Comparison of ENCODE assay signal across 8 cellular contexts in genomic region chr16:53346-54236, GRCh38. TPM values are rescaled to one million over a fixed set of nuclear protein-coding genes. Genes with fewer than 3 reads are reported as not detected.
A peak's percentile ranks its signal among the peaks of the same experiment; 100 is the strongest.
DNase-seq lines count a peak whose midpoint lies in the region; ATAC-seq and TF ChIP-seq lines count a peak whose summit lies in the region.

Gene POLR3K (minus strand): TSS chr16:53608. CDS start chr16:53586, 22 bp downstream.
Gene SNRNP25 (plus strand): TSS chr16:53828. CDS start chr16:54017, 189 bp downstream.

- H3K9me3 ChIP-seq in PC-3 (ENCODE audit: low read length) (no peaks in the 10 kb centered on the region), esophagus (ENCODE audit: control insufficient read depth in 2 of 2, insufficient read depth in 1 of 2, low read depth in 1 of 2, low read length in 1 of 2) (no peaks in the 10 kb centered on the region), muscle layer of colon (ENCODE audit: low read length) (no peaks in the 10 kb centered on the region)

- intact Hi-C loops in PC-3 (cut with micrococcal nuclease): no loop called here

- H3K4me3 ChIP-seq in Jurkat, Clone E6-1 (ENCODE audit: low read length): peak within 1 kb of the TSS; percentile 97
- H3K4me3 ChIP-seq in PC-3 (ENCODE audit: low read length) (peak within 1 kb of the TSS; percentile 93), esophagus (ENCODE audit: low read depth in 1 of 2, low read length in 2 of 2) (peak within 1 kb of the TSS; percentile 84 to 86), muscle layer of colon (ENCODE audit: low read depth in 1 of 2, low read length in 2 of 2) (peak within 1 kb of the TSS; percentile 77 to 84)

- peak within 1 kb of the TSS; percentile 95 for H2AFZ ChIP-seq in PC-3 (ENCODE audit: low read length)

- CTCF ChIA-PET in PC-3 (lab: Charles Lee): interaction anchor here (1.2 kb wide), 1 partner anchor 12 kb away, joined by 7 read pairs; no protein-coding TSS in a partner anchor

- no peaks in the 10 kb centered on the region; the same call in 1 of the 2 replicates for H3K36me3 ChIP-seq in PC-3 (ENCODE audit: low read depth, low read length)
- H3K36me3 ChIP-seq in esophagus (ENCODE audit: control insufficient read depth in 2 of 2, insufficient read depth in 2 of 2, low read length in 1 of 2): peaks cover 3 to 33% of the 10 kb centered on the region in 2 donors
- H3K36me3 ChIP-seq in muscle layer of colon (ENCODE audit: insufficient read depth, low read length): peaks cover 31% of the 10 kb centered on the region

- peak within 1 kb of the TSS; percentile 57 for H3K27ac ChIP-seq in PC-3 (ENCODE audit: low read length)
- H3K27ac ChIP-seq in esophagus (ENCODE audit: low read depth in 2 of 2, low read length in 1 of 2): peak within 1 kb of the TSS; percentile 51 to 76
- H3K27ac ChIP-seq in muscle layer of colon (ENCODE audit: low read depth, low read length): peak within 1 kb of the TSS; percentile 90

- H3K4me2 ChIP-seq in PC-3 (ENCODE audit: low read length): peak within 1 kb of the TSS; percentile 93

- H3K27me3 ChIP-seq in PC-3 (ENCODE audit: low read length): no peaks in the 10 kb centered on the region
- no peaks in the 10 kb centered on the region for H3K27me3 ChIP-seq in esophagus (ENCODE audit: control insufficient read depth in 1 of 2, insufficient read depth in 2 of 2, low read length in 2 of 2)
- H3K27me3 ChIP-seq in muscle layer of colon (ENCODE audit: control insufficient read depth in 1 of 2, insufficient read depth in 2 of 2, low read length in 2 of 2): no peaks in the 10 kb centered on the region

- no TSS peak for BruUV-seq in PC-3 (replicated peaks; lab: Mats Ljungman, UMichigan)

- H3K9me2 ChIP-seq in PC-3 (replicated peaks; ENCODE audit: low read length): no peaks in the 10 kb centered on the region

- peak within 1 kb of the TSS; percentile 93 for H3K9ac ChIP-seq in PC-3 (ENCODE audit: low read length)
- H3K9ac ChIP-seq in muscle layer of colon (ENCODE audit: low read length): peak within 1 kb of the TSS; percentile 19

- DNase-seq in DMS153 treated with DMSO at 0.1 percent for 48 hours (lab: John Stamatoyannopoulos, UW; ENCODE audit: unreplicated experiment) (peak; percentile 92), PC-3 (peak; percentile 94), activated T-cell treated with anti-CD3 and anti-CD28 coated beads for 48 hours (ENCODE audit: low read depth) (peak; percentile 99)
- peak; percentile 98 for DNase-seq in Jurkat, Clone E6-1 (ENCODE audit: low read depth, low spot score)
- peak; percentile 90 to 94 for DNase-seq in stimulated activated CD8-positive, alpha-beta memory T cell treated with anti-CD3 and anti-CD28 coated beads, Interleukin-7, amount 100 ng/mL, for 1 hour (ENCODE audit: low read depth in 2 of 2)

- POLR2A ChIA-PET in PC-3 (lab: Charles Lee; ENCODE audit: unreplicated experiment): interaction anchor here (0.6 kb wide), 1 partner anchor 317 kb away, joined by 3 read pairs; the partner anchor contains the start of gene MRPL28

- H3F3A ChIP-seq in PC-3 (ENCODE audit: low read length, unreplicated experiment): no peaks in the 10 kb centered on the region

- TF ChIP-seq CTCF in PC-3 (conservative IDR thresholded peaks at IDR 0.05; ENCODE audit: low read depth, low read length): no peak

- H3K79me2 ChIP-seq in PC-3 (ENCODE audit: low read length): peaks cover 50% of the 10 kb centered on the region

- no peaks in the 10 kb centered on the region for H4K20me1 ChIP-seq in PC-3 (ENCODE audit: low read length)

- 0% methylated on average over 77 to 91 of the region's 91 CpGs for WGBS in esophagus, 2 donors

- peak; percentile 91 for ATAC-seq in GM21619 (IDR thresholded peaks at IDR 0.05; ENCODE audit: unreplicated experiment)
- ATAC-seq in PC-3: peak; percentile 92

- H3K4me1 ChIP-seq in PC-3 (ENCODE audit: insufficient read depth, low read length) (0 out of 2 replicates have a peak, but pooled peaks cover 5% of the 10 kb centered on the region), esophagus (ENCODE audit: control insufficient read depth in 2 of 2, insufficient read depth in 2 of 2, low read length in 1 of 2) (peaks cover 0 to 3% of the 10 kb centered on the region in 2 donors), muscle layer of colon (ENCODE audit: insufficient read depth, low read length) (peaks cover 5% of the 10 kb centered on the region)

RNA-seq across cellular contexts. Expression of gene POLR3K, which starts in this region (rescaled TPM):
- polyA plus RNA-seq in Jurkat, Clone E6-1 (2012; ENCODE audit: insufficient read depth, insufficient read length): 75.1 TPM
- 20.3 and 30.2 TPM in 2 replicates for total RNA-seq in PC-3 (2014; rRNA removed)
- polyA plus RNA-seq in esophagus: 10 to 100 TPM in 1 of 2 donors, 1 to 10 TPM in 1; 4.3 to 11.4 TPM

RNA-seq across cellular contexts. Expression of gene SNRNP25, which starts in this region (rescaled TPM):
- 224 TPM for polyA plus RNA-seq in Jurkat, Clone E6-1 (2012; ENCODE audit: insufficient read depth, insufficient read length)
- 45.8 and 62.2 TPM in 2 replicates for total RNA-seq in PC-3 (2014; rRNA removed)
- polyA plus RNA-seq in esophagus: 10 to 100 TPM; 18.1 to 25.6 TPM

Comparison
In these comparisons a context has a peak if more than half of its experiments do, and no peak if none do; other contexts are left out.
1. Peak in every context shown above with its lines: DNase-seq, ATAC-seq, H3K4me3 ChIP-seq and H3K27ac ChIP-seq.